In genomic region chr4:70688795-70689231, GRCh38 we compare ENCODE assay signal across 8 cellular contexts. TPM values are rescaled to one million over a fixed set of nuclear protein-coding genes. Genes with fewer than 3 reads are reported as not detected.
A peak's percentile ranks its signal among the peaks of the same experiment; 100 is the strongest.
DNase-seq lines count a peak whose midpoint lies in the region; ATAC-seq and TF ChIP-seq lines count a peak whose summit lies in the region.

No MANE protein-coding gene starts in this region.

- peaks cover 8 to 50% (median 33%) of the 10 kb centered on the region in 9 donors for H3K4me1 ChIP-seq in heart right ventricle
- H3K4me1 ChIP-seq in gastrocnemius medialis, result peaks cover 27 to 37% of the 10 kb centered on the region in 2 donors

- intact Hi-C loops in heart right ventricle (cut with DNase I) (loop anchor here in 5 of 10 donors (1.0 to 10.0 kb wide), 8 partner anchors 14 to 304 kb away; partner anchors contain the start of genes DCK (in 2 of the 5), GRSF1 (in 2 of the 5) and MOB1B (in 1 of the 5)), gastrocnemius medialis (cut with DNase I; ENCODE audit: low total_unique reads) (loop anchor here (1.0 to 5.0 kb wide), 7 partner anchors 16 to 304 kb away; partner anchors contain the start of genes DCK, GRSF1 and MOB1B)

- H3K36me3 ChIP-seq in heart right ventricle (peaks cover 0 to 37% (median 10%) of the 10 kb centered on the region in 9 donors), gastrocnemius medialis (peaks cover 0 to 9% of the 10 kb centered on the region in 2 donors)

- in situ Hi-C loops in gastrocnemius medialis (cut with MboI; ENCODE audit: low sequenced_read_pairs in 4 of 4), result loop anchor here in 1 of 4 donors (25.0 kb wide), 1 partner anchor 298 kb away; the partner anchor contains the start of gene DCK

- H3K27me3 ChIP-seq in heart right ventricle, result no peaks in the 10 kb centered on the region
- no peaks in the 10 kb centered on the region for H3K27me3 ChIP-seq in gastrocnemius medialis

- H3K4me3 ChIP-seq in heart right ventricle (peak overlapping the region; percentile 65 to 96 (median 92)), gastrocnemius medialis (peak overlapping the region; percentile 82 to 93 (median 90))

- TF ChIP-seq CTCF in heart right ventricle (IDR thresholded peaks at IDR 0.05) (no peak), gastrocnemius medialis (IDR thresholded peaks at IDR 0.05 in 4 of 5, conservative IDR thresholded peaks at IDR 0.05 in 1 of 5) (no peak)

- no peak for TF ChIP-seq POLR2A in gastrocnemius medialis (IDR thresholded peaks at IDR 0.05)

- WGBS in heart right ventricle, 2 donors, result 1% methylated on average over 19 of the region's 19 CpGs

- H3K27ac ChIP-seq in heart right ventricle (peak overlapping the region; percentile 38 to 98 (median 94)), gastrocnemius medialis (peak overlapping the region; percentile 90 to 96 (median 94))

- DNase-seq in ELR (ENCODE audit: low read depth) (peak; percentile 30), activated T-cell treated with anti-CD3 and anti-CD28 coated beads for 24 hours (ENCODE audit: low read depth) (peak; percentile 9), heart right ventricle (no peak), gastrocnemius medialis (no peak), COLO668 (lab: John Stamatoyannopoulos, UW; ENCODE audit: unreplicated experiment) (no peak), iPS-NIHi11 (ENCODE audit: low spot score) (no peak), AG08396 (ENCODE audit: low spot score) (no peak)

- H3K9me3 ChIP-seq in heart right ventricle (no peaks in the 10 kb centered on the region), gastrocnemius medialis (no peaks in the 10 kb centered on the region)

- ATAC-seq in HG03025 (IDR thresholded peaks at IDR 0.05; ENCODE audit: low FRiP score, unreplicated experiment) (peak; percentile 3), heart right ventricle (peak in 5 of 8 donors; percentile 4 to 28 (median 7)), gastrocnemius medialis (peak; percentile 10 to 14)

RNA-seq across cellular contexts. Expression of gene UTP3, which starts 0.5 kb away (rescaled TPM):
- 10 to 100 TPM; 13.9 to 20.4 (median 18.5) TPM for total RNA-seq in heart right ventricle
- 10 to 100 TPM; 12.9 to 16.0 TPM for polyA plus RNA-seq in heart right ventricle
- 10 to 100 TPM in 3 of 4 donors, 1 to 10 TPM in 1; 6.3 to 13.0 (median 11.8) TPM for total RNA-seq in gastrocnemius medialis

RNA-seq across cellular contexts. Expression of gene JCHAIN, which starts 22.5 kb away (rescaled TPM):
- 10 to 100 TPM in 2 of 10 donors, 1 to 10 TPM in 6, under 1 TPM in 2; 0.57 to 55.4 (median 3.8) TPM for total RNA-seq in heart right ventricle
- polyA plus RNA-seq in heart right ventricle, result 1 to 10 TPM in 1 of 2 donors, under 1 TPM in 1; 0.74 to 1.1 TPM
- total RNA-seq in gastrocnemius medialis, result 1 to 10 TPM in 1 of 4 donors, under 1 TPM in 2, not detected in 1; 0.55 to 3.9 (median 0.60) TPM

RNA-seq across cellular contexts. Expression of gene RUFY3, which starts 33.0 kb away (rescaled TPM):
- 10 to 100 TPM; 13.2 to 28.7 (median 21.7) TPM for total RNA-seq in heart right ventricle
- polyA plus RNA-seq in heart right ventricle, result 10 to 100 TPM; 13.5 to 24.0 TPM
- 10 to 100 TPM; 30.9 to 41.8 (median 37.2) TPM for total RNA-seq in gastrocnemius medialis

Comparison
In these comparisons a context has a peak if more than half of its experiments do, and no peak if none do; other contexts are left out.
1. DNase-seq: peak in ELR (single experiment) and activated T-cell treated with anti-CD3 and anti-CD28 coated beads for 24 hours (single experiment); none in heart right ventricle (0 of 2), gastrocnemius medialis (0 of 2), COLO668 (single experiment), iPS-NIHi11 (single experiment) and AG08396 (single experiment).
2. Peak in every context shown above with its lines, with median percentiles within 50 percentile points of each other: ATAC-seq.